ENCODE assay signal across 9 cellular contexts in the genomic region with DNA sequence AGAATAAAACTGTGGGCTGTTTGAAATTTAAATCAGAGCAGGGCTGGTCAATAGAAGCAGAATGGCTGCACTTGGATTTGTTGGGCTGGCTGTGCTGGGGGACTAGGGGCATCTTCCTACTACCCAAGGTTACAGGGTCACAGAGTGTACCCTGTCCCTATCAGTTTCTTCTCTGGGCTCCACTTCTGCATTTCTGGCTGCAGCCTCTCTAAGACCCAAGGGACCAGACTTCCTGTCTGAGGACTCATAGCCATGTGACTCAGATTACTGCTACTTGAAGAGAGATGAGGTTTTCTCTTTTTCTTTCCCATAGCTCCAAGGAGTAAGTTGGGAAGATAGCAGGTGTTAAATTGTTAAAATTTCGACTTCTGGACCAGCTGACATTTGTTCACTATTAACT.
DNase-seq lines count a peak whose midpoint lies in the region; ATAC-seq and TF ChIP-seq lines count a peak whose summit lies in the region.
"Had no signal": no experiment of that assay in that cellular context is flagged by ENCODE, and none has a peak within 500 bp of the region (broad histone marks: within the 10 kb centered on the region; RNA-seq: fewer than 3 reads in every experiment).

No MANE protein-coding gene starts in this region.

- no peaks in the 10 kb centered on the region for H3K4me1 Mint-ChIP-seq in HFFc6 (ENCODE audit: low read depth)
- peaks cover 11% of the 10 kb centered on the region for H3K4me1 Mint-ChIP-seq in WTC11

- DNase-seq in GM12865 (ENCODE audit: low read depth) (peak; percentile 51), foreskin melanocyte (peak; percentile 57), HFFc6 (no peak), WTC11 (ENCODE audit: low spot score) (no peak), DMS153 treated with DMSO at 0.1 percent for 48 hours (lab: John Stamatoyannopoulos, UW; ENCODE audit: unreplicated experiment) (no peak)
- no peak for DNase-seq in stimulated activated CD4-positive, alpha-beta T cell treated with anti-CD3 and anti-CD28 coated beads, Interleukin-2, amount 100 ng/mL, for 24 hours

- H3K4me3 ChIP-seq in GM12865 (ENCODE audit: low read depth, low read length), result no peak overlapping the region
- H3K4me3 ChIP-seq: body of pancreas had no signal

- POLR2A ChIA-PET in WTC11 (lab: Charles Lee), result no interaction called here

- ATAC-seq in GM21381 (IDR thresholded peaks at IDR 0.05; ENCODE audit: unreplicated experiment) (peak; percentile 91), HG03432 (IDR thresholded peaks at IDR 0.05; ENCODE audit: unreplicated experiment) (peak; percentile 97), WTC11 (no peak)
- ATAC-seq: body of pancreas had no signal

- no peak for TF ChIP-seq CTCF in GM12865 (IDR thresholded peaks at IDR 0.05; ENCODE audit: insufficient read depth, low read depth, low read length, missing control alignments)
- no peak for TF ChIP-seq CTCF in HFFc6 (IDR thresholded peaks at IDR 0.05)
- TF ChIP-seq CTCF in WTC11 (IDR thresholded peaks at IDR 0.05), result no peak

- no peak overlapping the region for H3K27ac Mint-ChIP-seq in HFFc6
- H3K27ac Mint-ChIP-seq in WTC11, result no peak overlapping the region

- H3K4me3 Mint-ChIP-seq in HFFc6 (no peak overlapping the region), WTC11 (no peak overlapping the region)

- H3K27me3 Mint-ChIP-seq in HFFc6 (ENCODE audit: insufficient read depth) (no peaks in the 10 kb centered on the region; the same call in 1 of the 2 replicates), WTC11 (ENCODE audit: low read depth) (no peaks in the 10 kb centered on the region)

- peaks cover 60% of the 10 kb centered on the region for H3K9me3 Mint-ChIP-seq in HFFc6
- H3K9me3 Mint-ChIP-seq in WTC11, result peaks cover 9% of the 10 kb centered on the region

- CTCF ChIA-PET in WTC11 (lab: Charles Lee), result no interaction called here

- H3K36me3 Mint-ChIP-seq in HFFc6 (ENCODE audit: low read depth) (no peaks in the 10 kb centered on the region; the same call in 1 of the 2 replicates), WTC11 (no peaks in the 10 kb centered on the region)

TF ChIP-seq in WTC11, 78 proteins besides CTCF, POLR2A, EP300 and RAD21:
- no peak for TF ChIP-seq EMX1 (CRISPR knock-in tag; IDR thresholded peaks at IDR 0.05)
- TF ChIP-seq ZBTB21 (CRISPR knock-in tag; IDR thresholded peaks at IDR 0.05; ENCODE audit: borderline replicate concordance), result no peak
- no peak for TF ChIP-seq TCF7 (CRISPR knock-in tag; IDR thresholded peaks at IDR 0.05; ENCODE audit: low read depth)
- no peak for TF ChIP-seq JAZF1 (CRISPR knock-in tag; IDR thresholded peaks at IDR 0.05)
- no peak for TF ChIP-seq ZNF317 (CRISPR knock-in tag; IDR thresholded peaks at IDR 0.05; ENCODE audit: borderline replicate concordance, low read depth)
- no peak for TF ChIP-seq NFATC4 (CRISPR knock-in tag; IDR thresholded peaks at IDR 0.05)
TF ChIP-seq in WTC11: peak in this region for 0.

Comparison
In these comparisons a context has a peak if more than half of its experiments do, and no peak if none do; other contexts are left out.
1. DNase-seq: peak in GM12865 (single experiment) and foreskin melanocyte (single experiment); none in HFFc6 (single experiment), stimulated activated CD4-positive, alpha-beta T cell treated with anti-CD3 and anti-CD28 coated beads, Interleukin-2, amount 100 ng/mL, for 24 hours (0 of 2), WTC11 (single experiment) and DMS153 treated with DMSO at 0.1 percent for 48 hours (single experiment).